In the genomic region with DNA sequence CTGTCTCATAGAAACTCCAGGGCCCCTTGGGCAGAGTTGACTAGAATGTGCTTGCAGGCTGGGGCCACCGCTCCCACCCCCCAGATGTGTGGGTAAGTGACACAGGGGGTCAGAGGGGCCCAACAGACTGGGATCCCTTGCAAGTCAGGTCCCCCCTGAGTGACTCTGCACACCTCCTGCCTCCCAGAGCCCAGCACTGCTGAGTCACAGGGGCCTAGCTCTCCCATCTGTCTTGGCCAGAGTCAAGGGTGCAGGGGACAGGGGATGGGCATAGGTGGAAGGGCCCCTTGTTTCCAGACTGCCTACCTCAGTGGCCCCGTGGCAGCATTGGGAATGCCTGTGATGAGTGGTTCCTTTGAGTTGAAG, we compare ENCODE assay signal across 1 cellular context.
TF ChIP-seq lines count a peak whose summit lies in the region.

No MANE protein-coding gene starts in this region.

TF ChIP-seq in neural cell, 6 proteins besides CTCF, POLR2A, EP300 and RAD21:
- TF ChIP-seq SMC3 (conservative IDR thresholded peaks at IDR 0.05; ENCODE audit: poor library complexity) (no peak), MXI1 (conservative IDR thresholded peaks at IDR 0.05; ENCODE audit: poor library complexity, severe bottlenecking) (no peak), REST (IDR thresholded peaks at IDR 0.05; ENCODE audit: borderline replicate concordance) (no peak), TAF1 (IDR thresholded peaks at IDR 0.05; ENCODE audit: low read depth) (no peak), POLR2AphosphoS5 (IDR thresholded peaks at IDR 0.05) (no peak), EZH2 (IDR thresholded peaks at IDR 0.05; ENCODE audit: borderline replicate concordance, insufficient read depth, low read length, poor library complexity, severe bottlenecking) (no peak)
TF ChIP-seq in neural cell: peak in this region for 0.
